Comparison of ENCODE assay signal across 8 cellular contexts in genomic region chr7:151382079-151382885, GRCh38.
DNase-seq lines count a peak whose midpoint lies in the region; ATAC-seq lines count a peak whose summit lies in the region.

No MANE protein-coding gene starts in this region.

- no peak for DNase-seq in activated CD4-positive, CD25-positive, alpha-beta regulatory T cell treated with anti-CD3 and anti-CD28 coated beads, Interleukin-2, amount 50 U/mL, for 72 hours
- peak; percentile 61 for DNase-seq in T-helper 9 cell
- DNase-seq in epidermal melanocyte (ENCODE audit: insufficient read length, low spot score), result peak; percentile 17
- peak; percentile 18 for DNase-seq in stimulated activated CD4-positive, alpha-beta T cell treated with anti-CD3 and anti-CD28 coated beads, Interleukin-4, amount 100 ng/mL, for 24 hours
- no peak for DNase-seq in inferior parietal cortex (ENCODE audit: extremely low spot score)

- ATAC-seq in activated CD4-positive, CD25-positive, alpha-beta regulatory T cell treated with anti-CD3 and anti-CD28 coated beads, Interleukin-2, amount 50 U/mL, for 24 hours, result peak; percentile 9 to 17
- no peak for ATAC-seq in HG03457 (IDR thresholded peaks at IDR 0.05; ENCODE audit: unreplicated experiment)
- ATAC-seq in HG03442 (IDR thresholded peaks at IDR 0.05; ENCODE audit: unreplicated experiment), result no peak

Comparison
In these comparisons a context has a peak if more than half of its experiments do, and no peak if none do; other contexts are left out.
1. ATAC-seq: peak in activated CD4-positive, CD25-positive, alpha-beta regulatory T cell treated with anti-CD3 and anti-CD28 coated beads, Interleukin-2, amount 50 U/mL, for 24 hours (2 of 2); none in HG03457 (single experiment) and HG03442 (single experiment).
2. DNase-seq: peak in T-helper 9 cell (single experiment), epidermal melanocyte (single experiment) and stimulated activated CD4-positive, alpha-beta T cell treated with anti-CD3 and anti-CD28 coated beads, Interleukin-4, amount 100 ng/mL, for 24 hours (single experiment); none in activated CD4-positive, CD25-positive, alpha-beta regulatory T cell treated with anti-CD3 and anti-CD28 coated beads, Interleukin-2, amount 50 U/mL, for 72 hours (single experiment) and inferior parietal cortex (single experiment).